Comparison of ENCODE assay signal across 8 cellular contexts in genomic region chr19:48660854-48661731, GRCh38. TPM values are rescaled to one million over a fixed set of nuclear protein-coding genes. Genes with fewer than 3 reads are reported as not detected.
DNase-seq lines count a peak whose midpoint lies in the region; ATAC-seq and TF ChIP-seq lines count a peak whose summit lies in the region.

No MANE protein-coding gene starts in this region.

- peaks cover 14% of the 10 kb centered on the region for H3K4me1 ChIP-seq in DOHH2 (ENCODE audit: control insufficient read depth, low read length)
- H3K4me1 ChIP-seq in left ventricle myocardium inferior, result peaks cover 13% of the 10 kb centered on the region
- H3K4me1 ChIP-seq in sigmoid colon, result peaks cover 0 to 10% (median 9%) of the 10 kb centered on the region in 4 donors

- no peaks in the 10 kb centered on the region for H3K27me3 ChIP-seq in DOHH2 (ENCODE audit: control insufficient read depth, low read length)
- H3K27me3 ChIP-seq in left ventricle myocardium inferior (ENCODE audit: low read depth), result no peaks in the 10 kb centered on the region
- no peaks in the 10 kb centered on the region for H3K27me3 ChIP-seq in sigmoid colon

- H3K79me2 ChIP-seq in DOHH2 (ENCODE audit: control insufficient read depth, low read length), result no peaks in the 10 kb centered on the region

- peak overlapping the region; percentile 63 for H3K4me3 ChIP-seq in DOHH2 (ENCODE audit: low read length)
- H3K4me3 ChIP-seq in left ventricle myocardium inferior, result peak overlapping the region; percentile 22
- no peak overlapping the region for H3K4me3 ChIP-seq in sigmoid colon

- no peaks in the 10 kb centered on the region for H3K9me3 ChIP-seq in DOHH2 (ENCODE audit: control insufficient read depth, insufficient read depth, low read length)
- H3K9me3 ChIP-seq in left ventricle myocardium inferior (replicated peaks), result no peaks in the 10 kb centered on the region
- no peaks in the 10 kb centered on the region for H3K9me3 ChIP-seq in sigmoid colon

- intact Hi-C loops in left ventricle myocardium inferior (cut with micrococcal nuclease) (no loop called here), sigmoid colon (cut with DNase I) (no loop called here)

- TF ChIP-seq EP300 in sigmoid colon (IDR thresholded peaks at IDR 0.05), result no peak

- 0 out of 2 replicates have a peak, but pooled peaks cover 2% of the 10 kb centered on the region for H3F3A ChIP-seq in DOHH2 (ENCODE audit: control insufficient read depth, insufficient read depth)

- TF ChIP-seq CTCF in DOHH2 (IDR thresholded peaks at IDR 0.05; ENCODE audit: low read depth, low read length, poor library complexity, severe bottlenecking), result no peak
- no peak for TF ChIP-seq CTCF in left ventricle myocardium inferior (IDR thresholded peaks at IDR 0.05; ENCODE audit: borderline replicate concordance)
- TF ChIP-seq CTCF in sigmoid colon (IDR thresholded peaks at IDR 0.05), result no peak

- peak; percentile 94 for DNase-seq in LHCN-M2 (ENCODE audit: low read depth)
- peak; percentile 48 to 92 (median 65) for DNase-seq in T-helper 1 cell
- DNase-seq in amniotic epithelial cell (ENCODE audit: low read depth), result peak; percentile 89
- DNase-seq in left ventricle myocardium inferior, result peak; percentile 84
- peak; percentile 91 for DNase-seq in sigmoid colon

- peak; percentile 79 for ATAC-seq in GM21825 (IDR thresholded peaks at IDR 0.05; ENCODE audit: unreplicated experiment)
- ATAC-seq in HG03039 (IDR thresholded peaks at IDR 0.05; ENCODE audit: unreplicated experiment), result no peak

- 67 to 68% methylated on average over 40 of the region's 40 CpGs for WGBS in sigmoid colon, 2 donors

- H3K27ac ChIP-seq in DOHH2 (ENCODE audit: low read depth, low read length), result peak overlapping the region; percentile 40
- H3K27ac ChIP-seq in left ventricle myocardium inferior (replicated peaks), result peak overlapping the region; percentile 69
- peak overlapping the region; percentile 22 to 52 (median 40) for H3K27ac ChIP-seq in sigmoid colon

- no peak for TF ChIP-seq POLR2A in sigmoid colon (IDR thresholded peaks at IDR 0.05)

- no peaks in the 10 kb centered on the region for H3K9me2 ChIP-seq in DOHH2 (replicated peaks; ENCODE audit: control insufficient read depth, low read length)

- H3K36me3 ChIP-seq in DOHH2 (ENCODE audit: control insufficient read depth, low read length), result no peaks in the 10 kb centered on the region
- no peaks in the 10 kb centered on the region for H3K36me3 ChIP-seq in left ventricle myocardium inferior
- H3K36me3 ChIP-seq in sigmoid colon, result no peaks in the 10 kb centered on the region

- H3K4me2 ChIP-seq in DOHH2 (ENCODE audit: low read length), result peak overlapping the region; percentile 76

- H4K20me1 ChIP-seq in DOHH2 (ENCODE audit: control insufficient read depth, insufficient read depth, low read depth, low read length), result no peaks in the 10 kb centered on the region

RNA-seq across cellular contexts. Expression of gene NTN5, which starts 11.7 kb away (rescaled TPM):
- total RNA-seq in LHCN-M2 (2014; rRNA removed) (not detected in 2 replicates), left ventricle myocardium inferior (0.11 TPM), sigmoid colon (1 to 10 TPM in 1 of 4 donors, under 1 TPM in 1, not detected in 2; 0.49 to 1.2 TPM)
- polyA plus RNA-seq in LHCN-M2 (2012), result 0.04 TPM
- under 1 TPM in 1 of 3 donors, not detected in 2; 0.32 TPM for polyA plus RNA-seq in sigmoid colon

RNA-seq across cellular contexts. Expression of gene CA11, which starts 15.1 kb away (rescaled TPM):
- total RNA-seq in LHCN-M2 (2014; rRNA removed), result 0.83 and 2.4 TPM in 2 replicates
- polyA plus RNA-seq in LHCN-M2 (2012), result 9.6 TPM
- 4.5 TPM for total RNA-seq in left ventricle myocardium inferior
- total RNA-seq in sigmoid colon, result 10 to 100 TPM in 3 of 4 donors, 1 to 10 TPM in 1; 10.0 to 29.6 (median 14.7) TPM
- polyA plus RNA-seq in sigmoid colon, result 10 to 100 TPM in 2 of 3 donors, 1 to 10 TPM in 1; 2.1 to 13.2 (median 11.6) TPM

RNA-seq across cellular contexts. Expression of gene DBP, which starts 23.9 kb away (rescaled TPM):
- total RNA-seq in LHCN-M2 (2014; rRNA removed), result 2.9 and 4.8 TPM in 2 replicates
- 4.2 TPM for polyA plus RNA-seq in LHCN-M2 (2012)
- 7.9 TPM for total RNA-seq in left ventricle myocardium inferior
- total RNA-seq in sigmoid colon, result 10 to 100 TPM; 10.5 to 14.1 (median 11.9) TPM
- 10 to 100 TPM in 1 of 3 donors, 1 to 10 TPM in 2; 6.2 to 10.2 (median 9.8) TPM for polyA plus RNA-seq in sigmoid colon

RNA-seq across cellular contexts. Expression of gene FUT2, which starts 34.7 kb away (rescaled TPM):
- total RNA-seq in LHCN-M2 (2014; rRNA removed), result not detected in 2 replicates
- polyA plus RNA-seq in LHCN-M2 (2012), result 0.51 TPM
- total RNA-seq in left ventricle myocardium inferior, result not detected
- total RNA-seq in sigmoid colon, result not detected
- polyA plus RNA-seq in sigmoid colon, result 10 to 100 TPM; 37.2 to 62.7 (median 59.4) TPM

RNA-seq across cellular contexts. Expression of gene SPHK2, which starts 41.8 kb away (rescaled TPM):
- total RNA-seq in LHCN-M2 (2014; rRNA removed), result 13.3 and 16.2 TPM in 2 replicates
- 13.0 TPM for polyA plus RNA-seq in LHCN-M2 (2012)
- total RNA-seq in left ventricle myocardium inferior, result 8.0 TPM
- total RNA-seq in sigmoid colon, result 10 to 100 TPM in 3 of 4 donors, 1 to 10 TPM in 1; 10.0 to 16.9 (median 12.8) TPM
- 10 to 100 TPM; 18.0 to 45.6 (median 33.5) TPM for polyA plus RNA-seq in sigmoid colon

Comparison
In these comparisons a context has a peak if more than half of its experiments do, and no peak if none do; other contexts are left out.
1. H3K4me3 ChIP-seq: peak in DOHH2 (single experiment) and left ventricle myocardium inferior (single experiment); none in sigmoid colon (0 of 4).
2. Peak in every context shown above with its lines, with median percentiles within 50 percentile points of each other: H3K27ac ChIP-seq and DNase-seq.